In the genomic region with DNA sequence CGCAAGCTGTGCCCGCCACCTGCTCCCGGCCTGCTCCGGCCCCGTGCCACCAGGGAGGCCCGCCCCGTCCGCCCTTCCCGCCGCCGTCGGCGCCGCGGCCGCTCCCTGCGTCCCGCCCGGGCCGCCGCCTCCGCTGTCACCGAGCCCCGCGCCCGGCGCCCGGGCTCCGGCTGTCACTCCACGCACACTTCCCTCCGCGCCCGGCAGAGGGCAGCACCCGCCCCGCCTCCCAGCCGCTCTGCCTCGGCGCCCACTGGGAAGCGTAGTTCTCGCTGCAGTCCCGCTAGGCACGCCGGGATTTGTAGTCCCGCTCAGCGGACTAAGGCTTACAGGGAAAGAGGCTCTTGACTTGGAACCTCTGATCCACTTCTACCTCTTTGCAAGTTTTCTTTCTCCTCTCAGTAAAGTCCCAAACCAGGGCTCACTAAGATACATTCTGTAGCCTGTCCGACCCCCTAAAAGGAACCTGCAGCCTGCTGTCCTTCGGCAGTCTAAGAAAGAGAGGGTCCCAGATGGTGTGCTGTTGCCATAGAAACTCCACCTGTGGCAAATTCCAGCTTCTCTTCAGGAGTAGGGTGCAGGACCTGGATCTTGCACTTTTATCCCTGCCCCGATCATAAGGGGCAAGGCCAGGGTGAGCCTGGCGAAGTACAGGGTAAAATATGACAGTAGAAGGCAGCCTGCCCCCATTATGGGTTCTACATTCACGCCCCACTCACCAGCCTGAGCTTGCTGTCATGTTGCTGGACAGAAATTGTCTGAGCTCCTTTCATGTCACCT, we compare ENCODE assay signal across 1 cellular context.
TF ChIP-seq lines count a peak whose summit lies in the region.

Gene TFEB (minus strand): TSS at position 182 of the 780 bp plus-strand sequence. CDS start 44,395 bp downstream, outside the sequence.

TF ChIP-seq in K562, 482 proteins besides CTCF, POLR2A, EP300 and RAD21 (continued from another document and continues in another):
- TF ChIP-seq, protein P1, sequence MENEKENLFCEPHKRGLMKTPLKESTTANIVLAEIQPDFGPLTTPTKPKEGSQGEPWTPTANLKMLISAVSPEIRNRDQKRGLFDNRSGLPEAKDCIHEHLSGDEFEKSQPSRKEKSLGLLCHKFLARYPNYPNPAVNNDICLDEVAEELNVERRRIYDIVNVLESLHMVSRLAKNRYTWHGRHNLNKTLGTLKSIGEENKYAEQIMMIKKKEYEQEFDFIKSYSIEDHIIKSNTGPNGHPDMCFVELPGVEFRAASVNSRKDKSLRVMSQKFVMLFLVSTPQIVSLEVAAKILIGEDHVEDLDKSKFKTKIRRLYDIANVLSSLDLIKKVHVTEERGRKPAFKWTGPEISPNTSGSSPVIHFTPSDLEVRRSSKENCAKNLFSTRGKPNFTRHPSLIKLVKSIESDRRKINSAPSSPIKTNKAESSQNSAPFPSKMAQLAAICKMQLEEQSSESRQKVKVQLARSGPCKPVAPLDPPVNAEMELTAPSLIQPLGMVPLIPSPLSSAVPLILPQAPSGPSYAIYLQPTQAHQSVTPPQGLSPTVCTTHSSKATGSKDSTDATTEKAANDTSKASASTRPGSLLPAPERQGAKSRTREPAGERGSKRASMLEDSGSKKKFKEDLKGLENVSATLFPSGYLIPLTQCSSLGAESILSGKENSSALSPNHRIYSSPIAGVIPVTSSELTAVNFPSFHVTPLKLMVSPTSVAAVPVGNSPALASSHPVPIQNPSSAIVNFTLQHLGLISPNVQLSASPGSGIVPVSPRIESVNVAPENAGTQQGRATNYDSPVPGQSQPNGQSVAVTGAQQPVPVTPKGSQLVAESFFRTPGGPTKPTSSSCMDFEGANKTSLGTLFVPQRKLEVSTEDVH (IDR thresholded peaks at IDR 0.05; ENCODE audit: low read depth, partially characterized antibody): no peak
- TF ChIP-seq PCBP1 (IDR thresholded peaks at IDR 0.05; ENCODE audit: low read depth, low read length, poor library complexity, severe bottlenecking) (no peak), ZNF695 (CRISPR knock-in tag; IDR thresholded peaks at IDR 0.05) (no peak), SIX5 (IDR thresholded peaks at IDR 0.05; ENCODE audit: borderline replicate concordance in 1 of 2, insufficient read depth in 1 of 2, low read depth in 1 of 2, low read length in 2 of 2) (peak; percentile 98), ZNF589 (CRISPR knock-in tag; IDR thresholded peaks at IDR 0.05; ENCODE audit: low read depth) (no peak), ZNF780A (CRISPR knock-in tag; IDR thresholded peaks at IDR 0.05) (no peak), MXI1 (IDR thresholded peaks at IDR 0.05; ENCODE audit: low read depth, low read length) (0 out of 2 replicates have a peak, but pooled peaks have one; percentile 39), PPARD (CRISPR knock-in tag; IDR thresholded peaks at IDR 0.05) (no peak), NONO (IDR thresholded peaks at IDR 0.05; ENCODE audit: low read depth in 2 of 2, low read length in 1 of 2) (peak in 1 of 2 experiments; percentile 75; a peak in 1 of 4 replicates), KDM4B (IDR thresholded peaks at IDR 0.05; ENCODE audit: borderline replicate concordance in 2 of 2, low read depth in 1 of 2) (no peak), CCNT2 (IDR thresholded peaks at IDR 0.05; ENCODE audit: borderline replicate concordance, extremely low read depth, insufficient read length, low read depth, low read length) (peak; percentile 68), L3MBTL2 (IDR thresholded peaks at IDR 0.05) (no peak), XRCC5 (IDR thresholded peaks at IDR 0.05; ENCODE audit: low read depth, low read length) (peak; percentile 97), TEAD2 (tag; IDR thresholded peaks at IDR 0.05) (no peak), RB1 (IDR thresholded peaks at IDR 0.05; ENCODE audit: low read depth) (peak; percentile 99), ZC3H8 (IDR thresholded peaks at IDR 0.05) (no peak), ILF3 (IDR thresholded peaks at IDR 0.05; ENCODE audit: borderline replicate concordance) (no peak), RREB1 (CRISPR knock-in tag; IDR thresholded peaks at IDR 0.05) (peak; percentile 42; the same call in 1 of the 2 replicates), SMARCA4 (IDR thresholded peaks at IDR 0.05) (no peak), NR3C1 (CRISPR knock-in tag; IDR thresholded peaks at IDR 0.05) (no peak), TAL1 (IDR thresholded peaks at IDR 0.05) (no peak), MEF2A (IDR thresholded peaks at IDR 0.05; ENCODE audit: control insufficient read depth, low read depth, low read length) (no peak), LEF1 (IDR thresholded peaks at IDR 0.05) (no peak), ZFP36 (IDR thresholded peaks at IDR 0.05; ENCODE audit: low read depth, low read length, partially characterized antibody) (no peak), YY1 (IDR thresholded peaks at IDR 0.05; ENCODE audit: borderline replicate concordance in 1 of 3, control insufficient read depth in 1 of 3, extremely low read depth in 1 of 3, insufficient read depth in 3 of 3, insufficient read length in 1 of 3, insufficient replicate concordance in 2 of 3, low read depth in 1 of 3, low read length in 2 of 3) (peak in 2 of 3 experiments; percentile 59 to 75), RBM14 (IDR thresholded peaks at IDR 0.05; ENCODE audit: borderline replicate concordance, insufficient read depth, low read depth, low read length) (0 out of 2 replicates have a peak, but pooled peaks have one; percentile 74), RAD51 (IDR thresholded peaks at IDR 0.05; ENCODE audit: borderline replicate concordance, low read depth) (no peak), ZNF184 (CRISPR knock-in tag; IDR thresholded peaks at IDR 0.05) (no peak), NR2F6 (CRISPR knock-in tag; IDR thresholded peaks at IDR 0.05) (no peak), KHSRP (IDR thresholded peaks at IDR 0.05) (no peak), KLF10 (CRISPR knock-in tag; IDR thresholded peaks at IDR 0.05) (no peak), BRF2 (IDR thresholded peaks at IDR 0.05; ENCODE audit: borderline replicate concordance, insufficient read depth, insufficient read length) (no peak), NCOA6 (IDR thresholded peaks at IDR 0.05) (no peak; the same call in 1 of the 2 replicates), XRCC3 (IDR thresholded peaks at IDR 0.05) (no peak), U2AF2 (optimal IDR thresholded peaks at IDR 0.05; ENCODE audit: low read depth, low read length) (no peak), SMARCA5 (IDR thresholded peaks at IDR 0.05) (no peak), ELF1 (tag; IDR thresholded peaks at IDR 0.05) (no peak), MED1 (CRISPR knock-in tag; IDR thresholded peaks at IDR 0.05; ENCODE audit: borderline replicate concordance) (no peak), ZNF551 (CRISPR knock-in tag; IDR thresholded peaks at IDR 0.05) (no peak), ZBTB8A (IDR thresholded peaks at IDR 0.05; ENCODE audit: partially characterized antibody) (no peak), MCM3 (IDR thresholded peaks at IDR 0.05) (no peak), JUND (IDR thresholded peaks at IDR 0.05; ENCODE audit: borderline replicate concordance, low read depth, low read length) (peak; percentile 75), JUND (tag; IDR thresholded peaks at IDR 0.05; ENCODE audit: borderline replicate concordance, low read depth, low read length) (peak; percentile 30; the same call in 1 of the 3 replicates), TEAD4 (IDR thresholded peaks at IDR 0.05; ENCODE audit: low read length) (no peak), TEAD4 (CRISPR knock-in tag; IDR thresholded peaks at IDR 0.05; ENCODE audit: borderline replicate concordance) (no peak)
- TF ChIP-seq, protein P2, sequence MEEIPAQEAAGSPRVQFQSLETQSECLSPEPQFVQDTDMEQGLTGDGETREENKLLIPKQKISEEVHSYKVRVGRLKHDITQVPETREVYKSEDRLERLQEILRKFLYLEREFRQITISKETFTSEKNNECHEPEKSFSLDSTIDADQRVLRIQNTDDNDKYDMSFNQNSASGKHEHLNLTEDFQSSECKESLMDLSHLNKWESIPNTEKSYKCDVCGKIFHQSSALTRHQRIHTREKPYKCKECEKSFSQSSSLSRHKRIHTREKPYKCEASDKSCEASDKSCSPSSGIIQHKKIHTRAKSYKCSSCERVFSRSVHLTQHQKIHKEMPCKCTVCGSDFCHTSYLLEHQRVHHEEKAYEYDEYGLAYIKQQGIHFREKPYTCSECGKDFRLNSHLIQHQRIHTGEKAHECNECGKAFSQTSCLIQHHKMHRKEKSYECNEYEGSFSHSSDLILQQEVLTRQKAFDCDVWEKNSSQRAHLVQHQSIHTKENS (CRISPR knock-in tag; IDR thresholded peaks at IDR 0.05): no peak
- TF ChIP-seq, protein P3, sequence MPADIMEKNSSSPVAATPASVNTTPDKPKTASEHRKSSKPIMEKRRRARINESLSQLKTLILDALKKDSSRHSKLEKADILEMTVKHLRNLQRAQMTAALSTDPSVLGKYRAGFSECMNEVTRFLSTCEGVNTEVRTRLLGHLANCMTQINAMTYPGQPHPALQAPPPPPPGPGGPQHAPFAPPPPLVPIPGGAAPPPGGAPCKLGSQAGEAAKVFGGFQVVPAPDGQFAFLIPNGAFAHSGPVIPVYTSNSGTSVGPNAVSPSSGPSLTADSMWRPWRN (IDR thresholded peaks at IDR 0.05; ENCODE audit: low read depth): no peak
- TF ChIP-seq, protein P4, sequence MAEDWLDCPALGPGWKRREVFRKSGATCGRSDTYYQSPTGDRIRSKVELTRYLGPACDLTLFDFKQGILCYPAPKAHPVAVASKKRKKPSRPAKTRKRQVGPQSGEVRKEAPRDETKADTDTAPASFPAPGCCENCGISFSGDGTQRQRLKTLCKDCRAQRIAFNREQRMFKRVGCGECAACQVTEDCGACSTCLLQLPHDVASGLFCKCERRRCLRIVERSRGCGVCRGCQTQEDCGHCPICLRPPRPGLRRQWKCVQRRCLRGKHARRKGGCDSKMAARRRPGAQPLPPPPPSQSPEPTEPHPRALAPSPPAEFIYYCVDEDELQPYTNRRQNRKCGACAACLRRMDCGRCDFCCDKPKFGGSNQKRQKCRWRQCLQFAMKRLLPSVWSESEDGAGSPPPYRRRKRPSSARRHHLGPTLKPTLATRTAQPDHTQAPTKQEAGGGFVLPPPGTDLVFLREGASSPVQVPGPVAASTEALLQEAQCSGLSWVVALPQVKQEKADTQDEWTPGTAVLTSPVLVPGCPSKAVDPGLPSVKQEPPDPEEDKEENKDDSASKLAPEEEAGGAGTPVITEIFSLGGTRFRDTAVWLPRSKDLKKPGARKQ (CRISPR knock-in tag; IDR thresholded peaks at IDR 0.05): no peak
